34 cellular contexts compared by ENCODE assay signal in the genomic region with DNA sequence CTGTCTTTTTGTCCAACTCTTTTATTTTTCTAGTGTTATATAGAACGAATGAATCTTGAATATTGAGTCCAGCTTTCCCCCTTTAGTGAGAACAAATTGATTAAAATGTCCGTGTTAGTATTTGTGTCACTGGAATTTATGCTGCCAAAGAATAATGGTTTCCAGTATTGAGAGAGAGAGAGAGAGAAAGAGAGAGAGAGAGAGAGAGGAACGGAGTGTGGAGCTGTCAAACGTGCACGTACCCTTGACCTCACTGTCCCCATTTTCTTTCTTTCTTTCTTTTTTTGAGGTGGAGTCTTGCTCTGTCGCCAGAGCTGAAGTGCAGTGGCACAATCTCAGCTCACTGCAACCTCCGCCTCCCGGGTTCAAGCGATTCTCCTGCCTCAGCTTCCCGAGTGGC.
DNase-seq lines count a peak whose midpoint lies in the region; ATAC-seq, FAIRE-seq and TF ChIP-seq lines count a peak whose summit lies in the region.
"Had no signal": no experiment of that assay in that cellular context is flagged by ENCODE, and none has a peak within 500 bp of the region (broad histone marks: within the 10 kb centered on the region; RNA-seq: fewer than 3 reads in every experiment).

No MANE protein-coding gene starts in this region.

- no peaks in the 10 kb centered on the region; the same call in 2 of the 3 replicates for H3K9me3 Mint-ChIP-seq in GM23338
- H3K9me3 Mint-ChIP-seq in astrocyte (ENCODE audit: unreplicated experiment), result peaks cover 7% of the 10 kb centered on the region
- H3K9me3 Mint-ChIP-seq in endodermal cell, result peaks cover 12% of the 10 kb centered on the region
- peaks cover 13% of the 10 kb centered on the region for H3K9me3 Mint-ChIP-seq in CD8-positive, alpha-beta T cell

- no peak for TF ChIP-seq EP300 in HepG2 (IDR thresholded peaks at IDR 0.05; ENCODE audit: low read depth in 2 of 2, low read length in 2 of 2)
- no peak for TF ChIP-seq EP300 in HepG2 (CRISPR knock-in tag; IDR thresholded peaks at IDR 0.05; ENCODE audit: borderline replicate concordance)

- no peak overlapping the region for H3K4me3 Mint-ChIP-seq in GM23338
- no peak overlapping the region for H3K4me3 Mint-ChIP-seq in astrocyte (ENCODE audit: unreplicated experiment)
- no peak overlapping the region for H3K4me3 Mint-ChIP-seq in endodermal cell
- H3K4me3 Mint-ChIP-seq in CD8-positive, alpha-beta T cell, result no peak overlapping the region
- H3K4me3 Mint-ChIP-seq: B cell; CD14-positive monocyte; CD4-positive, alpha-beta memory T cell; CD4-positive, alpha-beta T cell; CD4-positive, CD25-positive, alpha-beta regulatory T cell; CD8-positive, alpha-beta memory T cell had no signal

- no peak for TF ChIP-seq CTCF in GM23338 (conservative IDR thresholded peaks at IDR 0.05; ENCODE audit: low read depth in 2 of 2)
- TF ChIP-seq CTCF in HEK293 (tag by site-specific recombination; IDR thresholded peaks at IDR 0.05), result no peak
- TF ChIP-seq CTCF in astrocyte (IDR thresholded peaks at IDR 0.05; ENCODE audit: insufficient read depth, low read depth, low read length), result no peak
- TF ChIP-seq CTCF in HepG2 (CRISPR knock-in tag; IDR thresholded peaks at IDR 0.05), result no peak
- TF ChIP-seq CTCF in endodermal cell (conservative IDR thresholded peaks at IDR 0.05), result no peak
- TF ChIP-seq CTCF in CD8-positive, alpha-beta T cell (IDR thresholded peaks at IDR 0.05), result no peak

- H3K27ac Mint-ChIP-seq in GM23338, result no peak overlapping the region
- H3K27ac Mint-ChIP-seq in astrocyte (ENCODE audit: unreplicated experiment), result no peak overlapping the region
- H3K27ac Mint-ChIP-seq in endodermal cell, result no peak overlapping the region
- H3K27ac Mint-ChIP-seq in CD8-positive, alpha-beta T cell, result no peak overlapping the region
- H3K27ac Mint-ChIP-seq: B cell; CD14-positive monocyte; CD4-positive, alpha-beta memory T cell; CD4-positive, alpha-beta T cell; CD4-positive, CD25-positive, alpha-beta regulatory T cell; CD8-positive, alpha-beta memory T cell had no signal

- no peak for TF ChIP-seq POLR2A in HepG2 (IDR thresholded peaks at IDR 0.05; ENCODE audit: insufficient read depth in 1 of 2, low read depth in 2 of 2, low read length in 2 of 2)

- H3K4me3 ChIP-seq in GM23338, result no peak overlapping the region
- no peak overlapping the region for H3K4me3 ChIP-seq in HEK293 (ENCODE audit: low read depth, low read length)
- H3K4me3 ChIP-seq in astrocyte (ENCODE audit: insufficient read depth, low read depth, low read length), result no peak overlapping the region
- H3K4me3 ChIP-seq in HepG2 (replicated peaks in 1 of 3; ENCODE audit: insufficient read depth in 1 of 3, low read depth in 2 of 3, low read length in 3 of 3), result no peak overlapping the region
- H3K4me3 ChIP-seq in endodermal cell (ENCODE audit: low read length), result no peak overlapping the region
- no peak overlapping the region for H3K4me3 ChIP-seq in CD8-positive, alpha-beta T cell (ENCODE audit: low read depth, low read length)
- H3K4me3 ChIP-seq: A549; BLaER1; BLaER1 treated with 17β-estradiol and CSF1 and Interleukin-3, amounts not matched to agents 10 nM and 100 nM had no signal

- H3K9me3 ChIP-seq in HEK293 (ENCODE audit: control insufficient read depth, insufficient read depth, low read depth, low read length) (no peaks in the 10 kb centered on the region), astrocyte (ENCODE audit: insufficient read depth, low read depth, low read length) (no peaks in the 10 kb centered on the region), HepG2 (ENCODE audit: low read length) (no peaks in the 10 kb centered on the region), endodermal cell (ENCODE audit: control insufficient read depth, low read length) (no peaks in the 10 kb centered on the region)
- no peaks in the 10 kb centered on the region for H3K9me3 ChIP-seq in CD8-positive, alpha-beta T cell (ENCODE audit: low read length)
- H3K9me3 ChIP-seq: A549, BE2C, Caco-2 had no signal

- no peaks in the 10 kb centered on the region for H3K27me3 ChIP-seq in GM23338 (ENCODE audit: insufficient read depth)
- H3K27me3 ChIP-seq in astrocyte (ENCODE audit: insufficient read depth, low read length), result no peaks in the 10 kb centered on the region
- no peaks in the 10 kb centered on the region; a peak in 1 of 5 replicates for H3K27me3 ChIP-seq in HepG2 (ENCODE audit: control insufficient read depth in 1 of 2, insufficient read depth in 2 of 2, low read length in 2 of 2)
- H3K27me3 ChIP-seq in endodermal cell (ENCODE audit: control insufficient read depth, insufficient read depth, low read length, poor library complexity, severe bottlenecking), result no peaks in the 10 kb centered on the region
- H3K27me3 ChIP-seq in CD8-positive, alpha-beta T cell (ENCODE audit: insufficient read depth, low read length), result no peaks in the 10 kb centered on the region
- H3K27me3 ChIP-seq: BE2C; BLaER1; BLaER1 treated with 17β-estradiol and CSF1 and Interleukin-3, amounts not matched to agents 10 nM and 100 nM had no signal

- H3K36me3 Mint-ChIP-seq in GM23338 (ENCODE audit: low read depth), result no peaks in the 10 kb centered on the region
- H3K36me3 Mint-ChIP-seq in astrocyte (ENCODE audit: low read depth, unreplicated experiment), result no peaks in the 10 kb centered on the region
- no peaks in the 10 kb centered on the region for H3K36me3 Mint-ChIP-seq in endodermal cell (ENCODE audit: low read depth)
- H3K36me3 Mint-ChIP-seq in CD8-positive, alpha-beta T cell, result no peaks in the 10 kb centered on the region
- H3K36me3 Mint-ChIP-seq: CD14-positive monocyte; CD4-positive, alpha-beta memory T cell; CD4-positive, CD25-positive, alpha-beta regulatory T cell had no signal

- peak; percentile 17 for FAIRE-seq in astrocyte (lab: Jason Lieb, UNC)
- FAIRE-seq in HepG2 (lab: Jason Lieb, UNC), result no peak
- FAIRE-seq: A204.1, A549, D721Med had no signal

- H3K9ac ChIP-seq in astrocyte (ENCODE audit: low read length) (no peak overlapping the region), HepG2 (ENCODE audit: insufficient read depth, low read depth, low read length) (no peak overlapping the region), endodermal cell (ENCODE audit: extremely low read depth, low read length, poor library complexity, severe bottlenecking) (no peak overlapping the region)
- H3K9ac ChIP-seq: BLaER1; BLaER1 treated with 17β-estradiol and CSF1 and Interleukin-3, amounts not matched to agents 10 nM and 100 nM had no signal

- H3K27ac ChIP-seq in GM23338 (ENCODE audit: low read depth) (no peak overlapping the region), HEK293 (ENCODE audit: extremely low read depth, low read depth, low read length) (no peak overlapping the region), astrocyte (ENCODE audit: low read depth, low read length) (no peak overlapping the region), HepG2 (ENCODE audit: extremely low read length, insufficient read depth, low read length) (no peak overlapping the region), endodermal cell (ENCODE audit: low read depth, low read length) (no peak overlapping the region)
- H3K27ac ChIP-seq in CD8-positive, alpha-beta T cell (ENCODE audit: low read depth, low read length), result no peak overlapping the region
- H3K27ac ChIP-seq: 22Rv1; A549; BLaER1; BLaER1 treated with 17β-estradiol and CSF1 and Interleukin-3, amounts not matched to agents 10 nM and 100 nM; C4-2B had no signal

- 23% methylated on average over 10 of the region's 10 CpGs for WGBS in HepG2 (ENCODE audit: low lambda C conversion rate)
- WGBS in endodermal cell (ENCODE audit: insufficient coverage in 1 of 2, insufficient read length in 1 of 2), 2 experiments, result 87 to 100% methylated on average over 2 to 10 of the region's 10 CpGs

- intact Hi-C loops in HepG2 (cut with micrococcal nuclease; ENCODE audit: unreplicated experiment), result no loop called here
- intact Hi-C loops in CD8-positive, alpha-beta T cell (cut with DNase I, micrococcal nuclease), result no loop called here

- H3K4me1 Mint-ChIP-seq in GM23338, result no peaks in the 10 kb centered on the region
- no peaks in the 10 kb centered on the region for H3K4me1 Mint-ChIP-seq in astrocyte (ENCODE audit: low read depth, unreplicated experiment)
- H3K4me1 Mint-ChIP-seq in endodermal cell, result peaks cover under 1% of the 10 kb centered on the region
- peaks cover 3% of the 10 kb centered on the region for H3K4me1 Mint-ChIP-seq in CD8-positive, alpha-beta T cell (ENCODE audit: low read depth)
- H3K4me1 Mint-ChIP-seq: CD14-positive monocyte had no signal

- TF ChIP-seq RAD21 in HepG2 (CRISPR knock-in tag; IDR thresholded peaks at IDR 0.05), result no peak

- CTCF ChIA-PET in HEK293 (lab: Yijun Ruan, JAX), result interaction anchor here (0.7 kb wide), 1 partner anchor 533 kb away, joined by 3 read pairs; no protein-coding TSS in a partner anchor
- CTCF ChIA-PET in HepG2 (lab: Yijun Ruan, JAX; ENCODE audit: low intra/inter-chr PET ratio, low total read pairs), result no interaction called here
- CTCF ChIA-PET in CD8-positive, alpha-beta T cell (lab: Charles Lee), result no interaction called here

- H3K4me2 ChIP-seq in GM23338 (no peak overlapping the region), astrocyte (ENCODE audit: low read length) (no peak overlapping the region), HepG2 (ENCODE audit: low read depth, low read length) (no peak overlapping the region)
- H3K4me2 ChIP-seq: A549; BLaER1; BLaER1 treated with 17β-estradiol and CSF1 and Interleukin-3, amounts not matched to agents 10 nM and 100 nM had no signal

- H2AFZ ChIP-seq in GM23338 (0 out of 2 replicates have a peak overlapping the region, but pooled peaks have one; percentile 18), astrocyte (ENCODE audit: low read depth, low read length) (no peak overlapping the region), HepG2 (ENCODE audit: low read length) (no peak overlapping the region)

- in situ Hi-C loops in HepG2 (cut with HindIII; ENCODE audit: extremely low pct_ligation_motif_present, low pct_unique_long_range_greater_than_20kb), result loop anchor here (25.0 kb wide), 1 partner anchor 496 kb away; no protein-coding TSS in a partner anchor

- H3K27me3 Mint-ChIP-seq in GM23338 (ENCODE audit: insufficient read depth, low read depth, poor library complexity) (no peaks in the 10 kb centered on the region), astrocyte (ENCODE audit: low read depth, unreplicated experiment) (no peaks in the 10 kb centered on the region), endodermal cell (ENCODE audit: insufficient read depth) (no peaks in the 10 kb centered on the region)
- H3K27me3 Mint-ChIP-seq in CD8-positive, alpha-beta T cell (ENCODE audit: low read depth), result no peaks in the 10 kb centered on the region
- H3K27me3 Mint-ChIP-seq: B cell; CD4-positive, alpha-beta memory T cell; CD4-positive, alpha-beta T cell; CD4-positive, CD25-positive, alpha-beta regulatory T cell had no signal

- H3K9me2 ChIP-seq in GM23338 (ENCODE audit: insufficient read depth), result 0 out of 2 replicates have a peak, but pooled peaks cover 3% of the 10 kb centered on the region

- no peak for ATAC-seq in GM23338
- no peak for ATAC-seq in HepG2
- no peak for ATAC-seq in CD8-positive, alpha-beta T cell
- ATAC-seq: A549 had no signal

- POLR2A ChIA-PET in HEK293 (lab: Yijun Ruan, JAX), result no interaction called here
- POLR2A ChIA-PET in HepG2 (lab: Yijun Ruan, JAX), result no interaction called here
- POLR2A ChIA-PET in CD8-positive, alpha-beta T cell (lab: Charles Lee), result no interaction called here

- H3K79me2 ChIP-seq in GM23338 (replicated peaks; ENCODE audit: insufficient read depth) (no peaks in the 10 kb centered on the region), astrocyte (ENCODE audit: insufficient read depth, low read length) (no peaks in the 10 kb centered on the region), HepG2 (ENCODE audit: insufficient read depth, low read length) (no peaks in the 10 kb centered on the region)

- no TSS peak for BruUV-seq in HepG2 (replicated peaks; lab: Mats Ljungman, UMichigan)

- DNase-seq in GM23338 (ENCODE audit: low spot score), result no peak
- DNase-seq in astrocyte (ENCODE audit: low read depth), result no peak
- DNase-seq in HepG2 (ENCODE audit: low spot score), result no peak
- no peak for DNase-seq in endodermal cell
- DNase-seq in CD8-positive, alpha-beta T cell, result no peak
- DNase-seq: 8988T; ACHN; AML-193; BE2C; C1 segment of cervical spinal cord; Caco-2; Calu3; CD4-positive, alpha-beta memory T cell; CD4-positive, alpha-beta T cell; CD4-positive, CD25-positive, alpha-beta regulatory T cell; CD8-positive, alpha-beta memory T cell; COR-L47; DMS 273 treated with DMSO at 0.1 percent for 48 hours; DMS153; DMS53; DMS79; DMS79 treated with DMSO at 0.1 percent for 48 hours; DND-41; EL had no signal

- H3F3A ChIP-seq in GM23338 (replicated peaks; ENCODE audit: low read depth), result no peaks in the 10 kb centered on the region

- H3K36me3 ChIP-seq in GM23338 (ENCODE audit: insufficient read depth) (no peaks in the 10 kb centered on the region), HEK293 (ENCODE audit: control insufficient read depth in 2 of 2, insufficient read depth in 1 of 2, low read length in 2 of 2) (no peaks in the 10 kb centered on the region), astrocyte (ENCODE audit: insufficient read depth, low read length) (no peaks in the 10 kb centered on the region), HepG2 (replicated peaks in 1 of 2; ENCODE audit: control insufficient read depth in 1 of 2, insufficient read depth in 2 of 2, low read length in 2 of 2) (no peaks in the 10 kb centered on the region), endodermal cell (ENCODE audit: control insufficient read depth, insufficient read depth, low read length) (no peaks in the 10 kb centered on the region)
- H3K36me3 ChIP-seq in CD8-positive, alpha-beta T cell (ENCODE audit: insufficient read depth, low read length), result no peaks in the 10 kb centered on the region
- H3K36me3 ChIP-seq: BE2C; BLaER1; BLaER1 treated with 17β-estradiol and CSF1 and Interleukin-3, amounts not matched to agents 10 nM and 100 nM had no signal

- no peaks in the 10 kb centered on the region for H3K4me1 ChIP-seq in GM23338 (ENCODE audit: insufficient read depth)
- no peaks in the 10 kb centered on the region for H3K4me1 ChIP-seq in HEK293 (ENCODE audit: control insufficient read depth, insufficient read depth, low read length)
- H3K4me1 ChIP-seq in astrocyte (ENCODE audit: insufficient read depth, low read length), result no peaks in the 10 kb centered on the region
- H3K4me1 ChIP-seq in HepG2 (ENCODE audit: insufficient read depth, low read length), result no peaks in the 10 kb centered on the region
- no peaks in the 10 kb centered on the region for H3K4me1 ChIP-seq in endodermal cell (ENCODE audit: control insufficient read depth, insufficient read depth, low read length)
- no peaks in the 10 kb centered on the region for H3K4me1 ChIP-seq in CD8-positive, alpha-beta T cell (ENCODE audit: insufficient read depth, low read length)
- H3K4me1 ChIP-seq: A549, BE2C, Caco-2 had no signal

- H4K20me1 ChIP-seq in GM23338 (replicated peaks; ENCODE audit: insufficient read depth) (no peaks in the 10 kb centered on the region), astrocyte (ENCODE audit: insufficient read depth, low read length) (no peaks in the 10 kb centered on the region), HepG2 (ENCODE audit: insufficient read depth, low read length) (no peaks in the 10 kb centered on the region)
- H4K20me1 ChIP-seq: BLaER1; BLaER1 treated with 17β-estradiol and CSF1 and Interleukin-3, amounts not matched to agents 10 nM and 100 nM had no signal
